28 cellular contexts compared by ENCODE assay signal in genomic region chr3:96491023-96491422, GRCh38.
"Had no signal": no experiment of that assay in that cellular context is flagged by ENCODE, and none has a peak within 500 bp of the region (broad histone marks: within the 10 kb centered on the region; RNA-seq: fewer than 3 reads in every experiment).

No MANE protein-coding gene starts in this region.

- H3K36me3 Mint-ChIP-seq: stimulated activated effector memory CD8-positive, alpha-beta T cell treated with anti-CD3 and anti-CD28 coated beads, Interleukin-12 subunit alpha, Interleukin-12 subunit beta, amount 100 ng/mL, for 72 hours; stimulated activated naive B cell treated with anti-CD40 and anti-IgM and Interleukin-4, amounts not matched to agents 10 μg/mL and 1 μg/mL and 100 μg/mL, for 72 hours had no signal

- H2AFZ ChIP-seq: parathyroid adenoma had no signal

- ATAC-seq: natural killer cell treated with Interleukin-12 subunit alpha and Interleukin-12 subunit beta and Interleukin-15 and Interleukin-18, amount 100 ng/mL, for 72 hours; psoas muscle; right cardiac atrium; right lobe of liver; stimulated activated effector memory CD8-positive, alpha-beta T cell treated with anti-CD3 and anti-CD28 coated beads, Interleukin-12 subunit alpha, Interleukin-12 subunit beta, amount 100 ng/mL, for 72 hours; stimulated activated naive B cell treated with anti-CD40 and anti-IgM and Interleukin-4, amounts not matched to agents 10 μg/mL and 1 μg/mL and 100 μg/mL, for 72 hours had no signal

- DNase-seq: nephron progenitor cell; occipital lobe; ovary; posterior cingulate gyrus; psoas muscle; right cardiac atrium; right lobe of liver; sigmoid colon; small intestine; stimulated activated CD4-positive, alpha-beta T cell treated with anti-CD3 and anti-CD28 coated beads, Interleukin-15, amount 100 ng/mL, for 24 hours; stimulated activated CD4-positive, alpha-beta T cell treated with anti-CD3 and anti-CD28 coated beads, Interleukin-2, amount 100 ng/mL, for 24 hours; stimulated activated CD4-positive, alpha-beta T cell treated with anti-CD3 and anti-CD28 coated beads, Interleukin-2, amount 100 ng/mL, for 48 hours; stimulated activated CD4-positive, alpha-beta T cell treated with anti-CD3 and anti-CD28 coated beads, Interleukin-4, amount 100 ng/mL, for 24 hours; stimulated activated naive B cell treated with anti-CD40 and anti-IgM and Interleukin-4, amounts not matched to agents 10 μg/mL and 1 μg/mL and 100 μg/mL, for 72 hours; stimulated activated naive CD4-positive, alpha-beta T cell treated with Interleukin-2 at 50 U/mL for 16 hours; stomach; thyroid gland; trophoblast cell; upper lobe of left lung had no signal

- H3K27ac Mint-ChIP-seq: natural killer cell treated with Interleukin-12 subunit alpha and Interleukin-12 subunit beta and Interleukin-15 and Interleukin-18, amount 100 ng/mL, for 72 hours; nephron progenitor cell; progenitor cell of endocrine pancreas; stimulated activated effector memory CD8-positive, alpha-beta T cell treated with anti-CD3 and anti-CD28 coated beads, Interleukin-12 subunit alpha, Interleukin-12 subunit beta, amount 100 ng/mL, for 72 hours; stimulated activated naive B cell treated with anti-CD40 and anti-IgM and Interleukin-4, amounts not matched to agents 10 μg/mL and 1 μg/mL and 100 μg/mL, for 72 hours; stimulated activated naive CD8-positive, alpha-beta T cell treated with anti-CD3 and anti-CD28 coated beads, Interleukin-15, Interleukin-2, amounts not matched to agents 100 ng/mL and 50 ng/mL, for 24 hours had no signal

- H3K9me3 ChIP-seq: neutrophil, ovary, psoas muscle, right lobe of liver, sigmoid colon, thoracic aorta, thyroid gland, vagina had no signal

- H3K4me3 ChIP-seq: ovary, psoas muscle, right lobe of liver, sigmoid colon, stomach, thoracic aorta, thyroid gland, tibial nerve, upper lobe of left lung, vagina had no signal

- H3K27ac ChIP-seq: neutrophil, ovary, parathyroid adenoma, psoas muscle, right lobe of liver, sigmoid colon, stomach, thoracic aorta, thyroid gland, tibial nerve, upper lobe of left lung, vagina had no signal

- H3K4me1 ChIP-seq: parathyroid adenoma, psoas muscle, right lobe of liver, sigmoid colon, stomach, thyroid gland, tibial nerve, upper lobe of left lung, vagina had no signal

- H3K9ac ChIP-seq: parathyroid adenoma had no signal

- H3K79me2 ChIP-seq: parathyroid adenoma had no signal

- H3K36me3 ChIP-seq: neutrophil, ovary, right lobe of liver, sigmoid colon, stomach, thoracic aorta, thyroid gland, tibial nerve, upper lobe of left lung, vagina had no signal

- H3K27me3 ChIP-seq: neutrophil, ovary, right lobe of liver, sigmoid colon, stomach, thyroid gland, tibial nerve, upper lobe of left lung, vagina had no signal
